ENCODE assay signal across 1 cellular context in genomic region chr1:178021955-178022354, GRCh38.
A peak's percentile ranks its signal among the peaks of the same experiment; 100 is the strongest.
TF ChIP-seq lines count a peak whose summit lies in the region.

No MANE protein-coding gene starts in this region.

TF ChIP-seq in HepG2, 621 proteins besides CTCF, POLR2A, EP300 and RAD21 (continued from another document and continues in another):
- TF ChIP-seq, protein P1, sequence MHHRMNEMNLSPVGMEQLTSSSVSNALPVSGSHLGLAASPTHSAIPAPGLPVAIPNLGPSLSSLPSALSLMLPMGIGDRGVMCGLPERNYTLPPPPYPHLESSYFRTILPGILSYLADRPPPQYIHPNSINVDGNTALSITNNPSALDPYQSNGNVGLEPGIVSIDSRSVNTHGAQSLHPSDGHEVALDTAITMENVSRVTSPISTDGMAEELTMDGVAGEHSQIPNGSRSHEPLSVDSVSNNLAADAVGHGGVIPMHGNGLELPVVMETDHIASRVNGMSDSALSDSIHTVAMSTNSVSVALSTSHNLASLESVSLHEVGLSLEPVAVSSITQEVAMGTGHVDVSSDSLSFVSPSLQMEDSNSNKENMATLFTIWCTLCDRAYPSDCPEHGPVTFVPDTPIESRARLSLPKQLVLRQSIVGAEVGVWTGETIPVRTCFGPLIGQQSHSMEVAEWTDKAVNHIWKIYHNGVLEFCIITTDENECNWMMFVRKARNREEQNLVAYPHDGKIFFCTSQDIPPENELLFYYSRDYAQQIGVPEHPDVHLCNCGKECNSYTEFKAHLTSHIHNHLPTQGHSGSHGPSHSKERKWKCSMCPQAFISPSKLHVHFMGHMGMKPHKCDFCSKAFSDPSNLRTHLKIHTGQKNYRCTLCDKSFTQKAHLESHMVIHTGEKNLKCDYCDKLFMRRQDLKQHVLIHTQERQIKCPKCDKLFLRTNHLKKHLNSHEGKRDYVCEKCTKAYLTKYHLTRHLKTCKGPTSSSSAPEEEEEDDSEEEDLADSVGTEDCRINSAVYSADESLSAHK (CRISPR knock-in tag; IDR thresholded peaks at IDR 0.05; ENCODE audit: borderline replicate concordance): no peak
- TF ChIP-seq, protein P2, sequence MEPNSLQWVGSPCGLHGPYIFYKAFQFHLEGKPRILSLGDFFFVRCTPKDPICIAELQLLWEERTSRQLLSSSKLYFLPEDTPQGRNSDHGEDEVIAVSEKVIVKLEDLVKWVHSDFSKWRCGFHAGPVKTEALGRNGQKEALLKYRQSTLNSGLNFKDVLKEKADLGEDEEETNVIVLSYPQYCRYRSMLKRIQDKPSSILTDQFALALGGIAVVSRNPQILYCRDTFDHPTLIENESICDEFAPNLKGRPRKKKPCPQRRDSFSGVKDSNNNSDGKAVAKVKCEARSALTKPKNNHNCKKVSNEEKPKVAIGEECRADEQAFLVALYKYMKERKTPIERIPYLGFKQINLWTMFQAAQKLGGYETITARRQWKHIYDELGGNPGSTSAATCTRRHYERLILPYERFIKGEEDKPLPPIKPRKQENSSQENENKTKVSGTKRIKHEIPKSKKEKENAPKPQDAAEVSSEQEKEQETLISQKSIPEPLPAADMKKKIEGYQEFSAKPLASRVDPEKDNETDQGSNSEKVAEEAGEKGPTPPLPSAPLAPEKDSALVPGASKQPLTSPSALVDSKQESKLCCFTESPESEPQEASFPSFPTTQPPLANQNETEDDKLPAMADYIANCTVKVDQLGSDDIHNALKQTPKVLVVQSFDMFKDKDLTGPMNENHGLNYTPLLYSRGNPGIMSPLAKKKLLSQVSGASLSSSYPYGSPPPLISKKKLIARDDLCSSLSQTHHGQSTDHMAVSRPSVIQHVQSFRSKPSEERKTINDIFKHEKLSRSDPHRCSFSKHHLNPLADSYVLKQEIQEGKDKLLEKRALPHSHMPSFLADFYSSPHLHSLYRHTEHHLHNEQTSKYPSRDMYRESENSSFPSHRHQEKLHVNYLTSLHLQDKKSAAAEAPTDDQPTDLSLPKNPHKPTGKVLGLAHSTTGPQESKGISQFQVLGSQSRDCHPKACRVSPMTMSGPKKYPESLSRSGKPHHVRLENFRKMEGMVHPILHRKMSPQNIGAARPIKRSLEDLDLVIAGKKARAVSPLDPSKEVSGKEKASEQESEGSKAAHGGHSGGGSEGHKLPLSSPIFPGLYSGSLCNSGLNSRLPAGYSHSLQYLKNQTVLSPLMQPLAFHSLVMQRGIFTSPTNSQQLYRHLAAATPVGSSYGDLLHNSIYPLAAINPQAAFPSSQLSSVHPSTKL (CRISPR knock-in tag; IDR thresholded peaks at IDR 0.05): peak; percentile 78
- TF ChIP-seq, protein P3, sequence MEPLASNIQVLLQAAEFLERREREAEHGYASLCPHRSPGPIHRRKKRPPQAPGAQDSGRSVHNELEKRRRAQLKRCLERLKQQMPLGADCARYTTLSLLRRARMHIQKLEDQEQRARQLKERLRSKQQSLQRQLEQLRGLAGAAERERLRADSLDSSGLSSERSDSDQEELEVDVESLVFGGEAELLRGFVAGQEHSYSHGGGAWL (CRISPR knock-in tag; IDR thresholded peaks at IDR 0.05): no peak
- no peak for TF ChIP-seq BHLHE40 (IDR thresholded peaks at IDR 0.05; ENCODE audit: low read length)
- TF ChIP-seq ZFX (CRISPR knock-in tag; IDR thresholded peaks at IDR 0.05; ENCODE audit: low read depth): peak; percentile 78
- TF ChIP-seq ZNF879 (CRISPR knock-in tag; IDR thresholded peaks at IDR 0.05): peak; percentile 45; the same call in 1 of the 2 replicates
- TF ChIP-seq NAIF1 (CRISPR knock-in tag; IDR thresholded peaks at IDR 0.05; ENCODE audit: borderline replicate concordance): no peak
- peak; percentile 9 for TF ChIP-seq TEAD3 (CRISPR knock-in tag; optimal IDR thresholded peaks at IDR 0.05; ENCODE audit: borderline replicate concordance)
- TF ChIP-seq NFE2 (CRISPR knock-in tag; IDR thresholded peaks at IDR 0.05): no peak
- peak; percentile 81; the same call in 1 of the 2 replicates for TF ChIP-seq NFIC (IDR thresholded peaks at IDR 0.05; ENCODE audit: low read length)
- TF ChIP-seq NR2C2 (CRISPR knock-in tag; IDR thresholded peaks at IDR 0.05; ENCODE audit: borderline replicate concordance): peak; percentile 85
- TF ChIP-seq ZNF160 (CRISPR knock-in tag; IDR thresholded peaks at IDR 0.05): no peak; the same call in 1 of the 2 replicates
- 0 out of 2 replicates have a peak, but pooled peaks have one; percentile 12 for TF ChIP-seq HMG20B (CRISPR knock-in tag; conservative IDR thresholded peaks at IDR 0.05)
- TF ChIP-seq SAP130 (CRISPR knock-in tag; IDR thresholded peaks at IDR 0.05; ENCODE audit: low read depth): peak; percentile 38
- TF ChIP-seq, protein P4, sequence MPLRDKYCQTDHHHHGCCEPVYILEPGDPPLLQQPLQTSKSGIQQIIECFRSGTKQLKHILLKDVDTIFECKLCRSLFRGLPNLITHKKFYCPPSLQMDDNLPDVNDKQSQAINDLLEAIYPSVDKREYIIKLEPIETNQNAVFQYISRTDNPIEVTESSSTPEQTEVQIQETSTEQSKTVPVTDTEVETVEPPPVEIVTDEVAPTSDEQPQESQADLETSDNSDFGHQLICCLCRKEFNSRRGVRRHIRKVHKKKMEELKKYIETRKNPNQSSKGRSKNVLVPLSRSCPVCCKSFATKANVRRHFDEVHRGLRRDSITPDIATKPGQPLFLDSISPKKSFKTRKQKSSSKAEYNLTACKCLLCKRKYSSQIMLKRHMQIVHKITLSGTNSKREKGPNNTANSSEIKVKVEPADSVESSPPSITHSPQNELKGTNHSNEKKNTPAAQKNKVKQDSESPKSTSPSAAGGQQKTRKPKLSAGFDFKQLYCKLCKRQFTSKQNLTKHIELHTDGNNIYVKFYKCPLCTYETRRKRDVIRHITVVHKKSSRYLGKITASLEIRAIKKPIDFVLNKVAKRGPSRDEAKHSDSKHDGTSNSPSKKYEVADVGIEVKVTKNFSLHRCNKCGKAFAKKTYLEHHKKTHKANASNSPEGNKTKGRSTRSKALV (CRISPR knock-in tag; IDR thresholded peaks at IDR 0.05): no peak
- TF ChIP-seq CBX5 (CRISPR knock-in tag; IDR thresholded peaks at IDR 0.05; ENCODE audit: borderline replicate concordance): no peak
- TF ChIP-seq ZNF280D (CRISPR knock-in tag; IDR thresholded peaks at IDR 0.05): no peak
- TF ChIP-seq ZNF792 (CRISPR knock-in tag; IDR thresholded peaks at IDR 0.05): 0 out of 2 replicates have a peak, but pooled peaks have one; percentile 24
- no peak for TF ChIP-seq MAZ (IDR thresholded peaks at IDR 0.05; ENCODE audit: borderline replicate concordance, low read depth, low read length)
- TF ChIP-seq MAZ (CRISPR knock-in tag; IDR thresholded peaks at IDR 0.05; ENCODE audit: low read depth): no peak
- TF ChIP-seq KDM5B (CRISPR knock-in tag; IDR thresholded peaks at IDR 0.05; ENCODE audit: borderline replicate concordance): no peak
- no peak for TF ChIP-seq FOXK2 (IDR thresholded peaks at IDR 0.05)
- TF ChIP-seq, protein P5, sequence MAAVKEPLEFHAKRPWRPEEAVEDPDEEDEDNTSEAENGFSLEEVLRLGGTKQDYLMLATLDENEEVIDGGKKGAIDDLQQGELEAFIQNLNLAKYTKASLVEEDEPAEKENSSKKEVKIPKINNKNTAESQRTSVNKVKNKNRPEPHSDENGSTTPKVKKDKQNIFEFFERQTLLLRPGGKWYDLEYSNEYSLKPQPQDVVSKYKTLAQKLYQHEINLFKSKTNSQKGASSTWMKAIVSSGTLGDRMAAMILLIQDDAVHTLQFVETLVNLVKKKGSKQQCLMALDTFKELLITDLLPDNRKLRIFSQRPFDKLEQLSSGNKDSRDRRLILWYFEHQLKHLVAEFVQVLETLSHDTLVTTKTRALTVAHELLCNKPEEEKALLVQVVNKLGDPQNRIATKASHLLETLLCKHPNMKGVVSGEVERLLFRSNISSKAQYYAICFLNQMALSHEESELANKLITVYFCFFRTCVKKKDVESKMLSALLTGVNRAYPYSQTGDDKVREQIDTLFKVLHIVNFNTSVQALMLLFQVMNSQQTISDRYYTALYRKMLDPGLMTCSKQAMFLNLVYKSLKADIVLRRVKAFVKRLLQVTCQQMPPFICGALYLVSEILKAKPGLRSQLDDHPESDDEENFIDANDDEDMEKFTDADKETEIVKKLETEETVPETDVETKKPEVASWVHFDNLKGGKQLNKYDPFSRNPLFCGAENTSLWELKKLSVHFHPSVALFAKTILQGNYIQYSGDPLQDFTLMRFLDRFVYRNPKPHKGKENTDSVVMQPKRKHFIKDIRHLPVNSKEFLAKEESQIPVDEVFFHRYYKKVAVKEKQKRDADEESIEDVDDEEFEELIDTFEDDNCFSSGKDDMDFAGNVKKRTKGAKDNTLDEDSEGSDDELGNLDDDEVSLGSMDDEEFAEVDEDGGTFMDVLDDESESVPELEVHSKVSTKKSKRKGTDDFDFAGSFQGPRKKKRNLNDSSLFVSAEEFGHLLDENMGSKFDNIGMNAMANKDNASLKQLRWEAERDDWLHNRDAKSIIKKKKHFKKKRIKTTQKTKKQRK (IDR thresholded peaks at IDR 0.05; ENCODE audit: low read length): no peak
- peak; percentile 89 for TF ChIP-seq KDM6A (CRISPR knock-in tag; IDR thresholded peaks at IDR 0.05; ENCODE audit: low read depth)
- 0 out of 2 replicates have a peak, but pooled peaks have one; percentile 42 for TF ChIP-seq RARA (CRISPR knock-in tag; IDR thresholded peaks at IDR 0.05)
- TF ChIP-seq EED (CRISPR knock-in tag; IDR thresholded peaks at IDR 0.05): no peak
- peak; percentile 47; the same call in 1 of the 2 replicates for TF ChIP-seq YEATS4 (CRISPR knock-in tag; IDR thresholded peaks at IDR 0.05; ENCODE audit: borderline replicate concordance)
- no peak for TF ChIP-seq ZNF260 (CRISPR knock-in tag; IDR thresholded peaks at IDR 0.05; ENCODE audit: borderline replicate concordance, low read depth)
- no peak for TF ChIP-seq AHR (CRISPR knock-in tag; IDR thresholded peaks at IDR 0.05)
- TF ChIP-seq ZNF720 (CRISPR knock-in tag; IDR thresholded peaks at IDR 0.05): no peak
- TF ChIP-seq ZFAT (CRISPR knock-in tag; conservative IDR thresholded peaks at IDR 0.05): no peak
- no peak for TF ChIP-seq ZKSCAN5 (CRISPR knock-in tag; IDR thresholded peaks at IDR 0.05)
- TF ChIP-seq IRF2 (CRISPR knock-in tag; IDR thresholded peaks at IDR 0.05): peak; percentile 27; the same call in 1 of the 2 replicates
- 0 out of 2 replicates have a peak, but pooled peaks have one; percentile 10 for TF ChIP-seq BCL6 (CRISPR knock-in tag; IDR thresholded peaks at IDR 0.05)
- peak; percentile 87 for TF ChIP-seq GATAD2A (CRISPR knock-in tag; IDR thresholded peaks at IDR 0.05)
- TF ChIP-seq PAF1 (CRISPR knock-in tag; IDR thresholded peaks at IDR 0.05): no peak
- TF ChIP-seq DZIP1 (CRISPR knock-in tag; IDR thresholded peaks at IDR 0.05): no peak
- TF ChIP-seq SRSF9 (IDR thresholded peaks at IDR 0.05; ENCODE audit: borderline replicate concordance, insufficient read depth, low read depth, low read length, poor library complexity, severe bottlenecking): no peak
- no peak for TF ChIP-seq MTERF4 (CRISPR knock-in tag; IDR thresholded peaks at IDR 0.05)
- TF ChIP-seq, protein P6, sequence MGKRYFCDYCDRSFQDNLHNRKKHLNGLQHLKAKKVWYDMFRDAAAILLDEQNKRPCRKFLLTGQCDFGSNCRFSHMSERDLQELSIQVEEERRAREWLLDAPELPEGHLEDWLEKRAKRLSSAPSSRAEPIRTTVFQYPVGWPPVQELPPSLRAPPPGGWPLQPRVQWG (CRISPR knock-in tag; IDR thresholded peaks at IDR 0.05; ENCODE audit: borderline replicate concordance, low read depth): no peak
- peak; percentile 30; the same call in 1 of the 2 replicates for TF ChIP-seq ZNF772 (CRISPR knock-in tag; IDR thresholded peaks at IDR 0.05)
- no peak for TF ChIP-seq HNRNPL (IDR thresholded peaks at IDR 0.05; ENCODE audit: low read depth, low read length)
- peak; percentile 55; the same call in 1 of the 2 replicates for TF ChIP-seq KAT8 (CRISPR knock-in tag; IDR thresholded peaks at IDR 0.05)
- TF ChIP-seq ZNF367 (CRISPR knock-in tag; IDR thresholded peaks at IDR 0.05; ENCODE audit: borderline replicate concordance): no peak
- TF ChIP-seq ZSCAN31 (CRISPR knock-in tag; IDR thresholded peaks at IDR 0.05; ENCODE audit: low read depth): 0 out of 2 replicates have a peak, but pooled peaks have one; percentile 56
